In genomic region chr10:117442521-117442920, GRCh38 we compare ENCODE assay signal across 13 cellular contexts.
DNase-seq lines count a peak whose midpoint lies in the region; ATAC-seq and TF ChIP-seq lines count a peak whose summit lies in the region.
"Had no signal": no experiment of that assay in that cellular context is flagged by ENCODE, and none has a peak within 500 bp of the region (broad histone marks: within the 10 kb centered on the region; RNA-seq: fewer than 3 reads in every experiment).

No MANE protein-coding gene starts in this region.

- peaks cover 6% of the 10 kb centered on the region for H3K9me3 ChIP-seq in adipocyte (ENCODE audit: control insufficient read depth, low read length)
- no peaks in the 10 kb centered on the region for H3K9me3 ChIP-seq in parathyroid adenoma (ENCODE audit: control insufficient read depth, low read length)
- H3K9me3 ChIP-seq: body of pancreas, esophagus squamous epithelium had no signal

- in situ Hi-C loops in GM13976 (cut with MboI; ENCODE audit: low sequenced_read_pairs, unreplicated experiment) = no loop called here

- H3K27ac ChIP-seq in parathyroid adenoma = no peak overlapping the region

- H3K27me3 ChIP-seq in adipocyte (replicated peaks; ENCODE audit: control insufficient read depth, insufficient read depth, low read length) = peaks cover 7% of the 10 kb centered on the region
- H3K27me3 ChIP-seq in parathyroid adenoma (ENCODE audit: control insufficient read depth, insufficient read depth, low read length) = no peaks in the 10 kb centered on the region
- H3K27me3 ChIP-seq: body of pancreas had no signal

- H3K27me3 Mint-ChIP-seq in naive thymus-derived CD8-positive, alpha-beta T cell = peaks cover 13 to 54% (median 26%) of the 10 kb centered on the region in 5 donors

- H3K4me1 ChIP-seq in adipocyte (ENCODE audit: control insufficient read depth, insufficient read depth, low read length) (peaks cover 38% of the 10 kb centered on the region), parathyroid adenoma (peaks cover 4% of the 10 kb centered on the region)
- H3K4me1 ChIP-seq: body of pancreas had no signal

- no peak overlapping the region for H3K27ac Mint-ChIP-seq in naive thymus-derived CD8-positive, alpha-beta T cell
- H3K27ac Mint-ChIP-seq: CD8-positive, alpha-beta memory T cell; immature natural killer cell had no signal

- TF ChIP-seq CTCF in GM13976 (IDR thresholded peaks at IDR 0.05; ENCODE audit: borderline replicate concordance, control extremely low read depth, extremely low read depth, insufficient read depth, missing control alignments) (peak; percentile 8), parathyroid adenoma (IDR thresholded peaks at IDR 0.05) (no peak)

- peaks cover 8 to 35% (median 29%) of the 10 kb centered on the region in 9 donors for H3K9me3 Mint-ChIP-seq in naive thymus-derived CD8-positive, alpha-beta T cell

- H3K4me1 Mint-ChIP-seq in naive thymus-derived CD8-positive, alpha-beta T cell = peaks cover 0 to 9% (median 2%) of the 10 kb centered on the region in 4 donors
- H3K4me1 Mint-ChIP-seq: nephron had no signal

- H3K9ac ChIP-seq in adipocyte (ENCODE audit: low read length) (peak overlapping the region; percentile 45), parathyroid adenoma (no peak overlapping the region)

- peak overlapping the region; percentile 77 for H2AFZ ChIP-seq in parathyroid adenoma

- H3K4me3 Mint-ChIP-seq in naive thymus-derived CD8-positive, alpha-beta T cell = peak overlapping the region in 1 of 10 donors; percentile 36

- ATAC-seq in HG02642 (IDR thresholded peaks at IDR 0.05; ENCODE audit: poor library complexity, unreplicated experiment) (peak; percentile 5), HG02588 (IDR thresholded peaks at IDR 0.05; ENCODE audit: unreplicated experiment) (no peak)
- ATAC-seq in naive thymus-derived CD8-positive, alpha-beta T cell = no peak

- no peak overlapping the region for H3K4me2 ChIP-seq in parathyroid adenoma (ENCODE audit: low read length)

- no peak overlapping the region for H3K4me3 ChIP-seq in adipocyte (ENCODE audit: low read length)
- no peak overlapping the region for H3K4me3 ChIP-seq in parathyroid adenoma (ENCODE audit: low read depth, low read length)
- H3K4me3 ChIP-seq: body of pancreas had no signal

- no peaks in the 10 kb centered on the region for H3K79me2 ChIP-seq in parathyroid adenoma

- POLR2A ChIA-PET in naive thymus-derived CD8-positive, alpha-beta T cell (lab: Charles Lee) = no interaction called here

- peaks cover 0 to 32% (median 3%) of the 10 kb centered on the region in 3 donors for H3K36me3 Mint-ChIP-seq in naive thymus-derived CD8-positive, alpha-beta T cell

- DNase-seq in GM13976 (ENCODE audit: low spot score) (no peak), adipocyte (ENCODE audit: low read depth) (no peak), dermis blood vessel endothelial cell (no peak)
- no peak for DNase-seq in activated CD4-positive, CD25-positive, alpha-beta regulatory T cell (lab: John Stamatoyannopoulos, UW)
- DNase-seq in naive thymus-derived CD8-positive, alpha-beta T cell = no peak
- DNase-seq: esophagus squamous epithelium had no signal

- H3K36me3 ChIP-seq in adipocyte (ENCODE audit: control insufficient read depth, insufficient read depth, low read length, severe bottlenecking) = no peaks in the 10 kb centered on the region
- H3K36me3 ChIP-seq in parathyroid adenoma (ENCODE audit: control insufficient read depth, insufficient read depth, low read length) = no peaks in the 10 kb centered on the region
- H3K36me3 ChIP-seq: esophagus squamous epithelium had no signal
